ENCODE assay signal across 11 cellular contexts in genomic region chr21:44618504-44618903, GRCh38. TPM values are rescaled to one million over a fixed set of nuclear protein-coding genes. Genes with fewer than 3 reads are reported as not detected.
DNase-seq lines count a peak whose midpoint lies in the region; ATAC-seq and TF ChIP-seq lines count a peak whose summit lies in the region.
"Had no signal": no experiment of that assay in that cellular context is flagged by ENCODE, and none has a peak within 500 bp of the region (broad histone marks: within the 10 kb centered on the region; RNA-seq: fewer than 3 reads in every experiment).

No MANE protein-coding gene starts in this region.

- peak; percentile 36 for ATAC-seq in naive thymus-derived CD4-positive, alpha-beta T cell
- no peak for ATAC-seq in HG02840 (IDR thresholded peaks at IDR 0.05; ENCODE audit: low FRiP score, unreplicated experiment)

- peak overlapping the region; percentile 83 to 96 (median 93) for H3K27ac Mint-ChIP-seq in naive thymus-derived CD4-positive, alpha-beta T cell

- peaks cover 14 to 42% (median 34%) of the 10 kb centered on the region in 5 donors for H3K36me3 Mint-ChIP-seq in naive thymus-derived CD4-positive, alpha-beta T cell

- in situ Hi-C loops in brain microvascular endothelial cell (cut with HindIII; ENCODE audit: low pct_ligation_motif_present, low sequenced_read_pairs): no loop called here

- TF ChIP-seq CTCF in GM06990 (IDR thresholded peaks at IDR 0.05; ENCODE audit: insufficient read depth, low read length, poor library complexity, severe bottlenecking): peak; percentile 30
- TF ChIP-seq CTCF in OCI-LY1 (IDR thresholded peaks at IDR 0.05; ENCODE audit: low read length): peak; percentile 32; the same call in 1 of the 2 replicates
- TF ChIP-seq CTCF in brain microvascular endothelial cell (IDR thresholded peaks at IDR 0.05; ENCODE audit: low read depth, low read length, missing control alignments): peak; percentile 14

- DNase-seq in GM06990 (ENCODE audit: extremely low read depth, insufficient read length) (no peak), brain microvascular endothelial cell (peak; percentile 7), dedifferentiated amniotic fluid mesenchymal stem cell (ENCODE audit: extremely low spot score) (no peak), GF-D8 (lab: John Stamatoyannopoulos, UW) (no peak)
- no peak for DNase-seq in naive thymus-derived CD4-positive, alpha-beta T cell
- no peak for DNase-seq in stimulated activated CD8-positive, alpha-beta memory T cell treated with anti-CD3 and anti-CD28 coated beads, Interleukin-4, amount 100 ng/mL, for 48 hours
- DNase-seq: left cardiac atrium had no signal

- H3K27me3 ChIP-seq in GM06990 (replicated peaks; ENCODE audit: control insufficient read depth, insufficient read depth, low read length): no peaks in the 10 kb centered on the region
- no peaks in the 10 kb centered on the region; the same call in 1 of the 2 replicates for H3K27me3 ChIP-seq in OCI-LY1 (ENCODE audit: insufficient read depth, low read length)
- H3K27me3 ChIP-seq in brain microvascular endothelial cell (replicated peaks): no peaks in the 10 kb centered on the region
- H3K27me3 ChIP-seq in naive thymus-derived CD4-positive, alpha-beta T cell (ENCODE audit: control insufficient read depth in 2 of 2, insufficient read depth in 2 of 2, low read length in 2 of 2): no peaks in the 10 kb centered on the region

- POLR2A ChIA-PET in naive thymus-derived CD4-positive, alpha-beta T cell (lab: Charles Lee): interaction anchor here (0.8 to 2.8 kb wide), 12 partner anchors 8 to 313 kb away, joined by 3 to 23 read pairs (median 4); partner anchors contain the start of genes KRTAP10-12, KRTAP10-9 and KRTAP12-3

- no peak overlapping the region for H3K4me3 ChIP-seq in GM06990 (replicated peaks; ENCODE audit: low read depth, low read length)
- H3K4me3 ChIP-seq in OCI-LY1 (ENCODE audit: low read depth, low read length, poor library complexity, severe bottlenecking): no peak overlapping the region
- H3K4me3 ChIP-seq in brain microvascular endothelial cell (ENCODE audit: low read depth, low read length): no peak overlapping the region
- H3K4me3 ChIP-seq in naive thymus-derived CD4-positive, alpha-beta T cell (ENCODE audit: low read length): peak overlapping the region; percentile 53
- H3K4me3 ChIP-seq: breast epithelium had no signal

- peak overlapping the region; percentile 47 to 86 (median 70) for H3K4me3 Mint-ChIP-seq in naive thymus-derived CD4-positive, alpha-beta T cell

- H3K27me3 Mint-ChIP-seq in naive thymus-derived CD4-positive, alpha-beta T cell: no peaks in the 10 kb centered on the region

- no peak overlapping the region for H3K4me2 ChIP-seq in OCI-LY1 (ENCODE audit: low read length)

- H3K27ac ChIP-seq in OCI-LY1 (ENCODE audit: low read depth, low read length, poor library complexity, severe bottlenecking) (no peak overlapping the region), brain microvascular endothelial cell (no peak overlapping the region)
- peak overlapping the region; percentile 59 for H3K27ac ChIP-seq in naive thymus-derived CD4-positive, alpha-beta T cell (ENCODE audit: low read depth, low read length)
- H3K27ac ChIP-seq: breast epithelium had no signal

- peaks cover 6% of the 10 kb centered on the region for H3K4me1 ChIP-seq in OCI-LY1 (ENCODE audit: insufficient read depth, low read length, severe bottlenecking)
- H3K4me1 ChIP-seq in naive thymus-derived CD4-positive, alpha-beta T cell (ENCODE audit: control insufficient read depth in 2 of 2, insufficient read depth in 2 of 2, low read length in 2 of 2): peaks cover 37 to 45% of the 10 kb centered on the region in 2 donors
- H3K4me1 ChIP-seq: breast epithelium had no signal

- H3K9me3 Mint-ChIP-seq in naive thymus-derived CD4-positive, alpha-beta T cell: peaks cover 21 to 51% (median 35%) of the 10 kb centered on the region in 11 donors

- peaks cover 20 to 66% (median 60%) of the 10 kb centered on the region in 7 donors for H3K4me1 Mint-ChIP-seq in naive thymus-derived CD4-positive, alpha-beta T cell

- no peaks in the 10 kb centered on the region for H3K79me2 ChIP-seq in OCI-LY1 (ENCODE audit: insufficient read depth, low read length)

- no peaks in the 10 kb centered on the region for H3F3A ChIP-seq in OCI-LY1 (ENCODE audit: insufficient read depth, low read length)

- H3K36me3 ChIP-seq in GM06990 (ENCODE audit: control insufficient read depth, insufficient read depth, low read length) (no peaks in the 10 kb centered on the region), OCI-LY1 (ENCODE audit: insufficient read depth, low read length) (no peaks in the 10 kb centered on the region), brain microvascular endothelial cell (replicated peaks) (no peaks in the 10 kb centered on the region)
- no peaks in the 10 kb centered on the region for H3K36me3 ChIP-seq in naive thymus-derived CD4-positive, alpha-beta T cell (ENCODE audit: control insufficient read depth in 2 of 3, insufficient read depth in 3 of 3, low read length in 3 of 3)
- H3K36me3 ChIP-seq: breast epithelium had no signal

- H3K9ac ChIP-seq in OCI-LY1 (ENCODE audit: low read length): no peak overlapping the region

- no peak overlapping the region for H2AFZ ChIP-seq in OCI-LY1 (ENCODE audit: low read length)

- H3K9me3 ChIP-seq in OCI-LY1 (ENCODE audit: low read length): peaks cover 7% of the 10 kb centered on the region; the same call in 1 of the 2 replicates
- H3K9me3 ChIP-seq in naive thymus-derived CD4-positive, alpha-beta T cell (ENCODE audit: control insufficient read depth in 2 of 3, low read length in 3 of 3): peaks cover 0 to 7% (median 6%) of the 10 kb centered on the region in 3 experiments

- H4K20me1 ChIP-seq in OCI-LY1 (ENCODE audit: insufficient read depth, low read length): no peaks in the 10 kb centered on the region

- no peaks in the 10 kb centered on the region for H3K9me2 ChIP-seq in OCI-LY1 (ENCODE audit: low read depth, low read length)

- intact Hi-C loops in naive thymus-derived CD4-positive, alpha-beta T cell (cut with micrococcal nuclease): loop anchor here in 1 of 2 donors (1.0 to 5.0 kb wide), 3 partner anchors 36 to 124 kb away; partner anchors contain the start of genes KRTAP10-5 and TSPEAR

- CTCF ChIA-PET in naive thymus-derived CD4-positive, alpha-beta T cell (lab: Charles Lee): interaction anchor here (0.6 to 2.5 kb wide), 5 partner anchors 39 to 182 kb away, joined by 3 to 9 read pairs (median 5); partner anchors contain the start of gene KRTAP12-3

RNA-seq across cellular contexts. Expression of gene KRTAP10-8, which starts 6.6 kb away (rescaled TPM):
- total RNA-seq in naive thymus-derived CD4-positive, alpha-beta T cell: not detected
- polyA plus RNA-seq in naive thymus-derived CD4-positive, alpha-beta T cell: not detected
- total RNA-seq: breast epithelium, left cardiac atrium, RPMI7951 had no signal

RNA-seq across cellular contexts. Expression of gene KRTAP10-9, which starts 8.4 kb away (rescaled TPM):
- not detected for total RNA-seq in naive thymus-derived CD4-positive, alpha-beta T cell
- not detected for polyA plus RNA-seq in naive thymus-derived CD4-positive, alpha-beta T cell
- total RNA-seq: breast epithelium, left cardiac atrium, RPMI7951 had no signal

RNA-seq across cellular contexts. Expression of gene KRTAP10-7, which starts 18.1 kb away (rescaled TPM):
- not detected for total RNA-seq in naive thymus-derived CD4-positive, alpha-beta T cell
- polyA plus RNA-seq in naive thymus-derived CD4-positive, alpha-beta T cell: not detected
- total RNA-seq: breast epithelium, left cardiac atrium, RPMI7951 had no signal

RNA-seq across cellular contexts. Expression of gene KRTAP10-10, which starts 18.7 kb away (rescaled TPM):
- total RNA-seq in naive thymus-derived CD4-positive, alpha-beta T cell: not detected
- not detected for polyA plus RNA-seq in naive thymus-derived CD4-positive, alpha-beta T cell
- total RNA-seq: breast epithelium, left cardiac atrium, RPMI7951 had no signal

RNA-seq across cellular contexts. Expression of gene KRTAP10-6, which starts 26.2 kb away (rescaled TPM):
- not detected for total RNA-seq in naive thymus-derived CD4-positive, alpha-beta T cell
- polyA plus RNA-seq in naive thymus-derived CD4-positive, alpha-beta T cell: not detected
- total RNA-seq: breast epithelium, left cardiac atrium, RPMI7951 had no signal
